ENCODE assay signal across 29 cellular contexts in genomic region chr3:118277803-118278202, GRCh38.
DNase-seq lines count a peak whose midpoint lies in the region; ATAC-seq and TF ChIP-seq lines count a peak whose summit lies in the region.
"Had no signal": no experiment of that assay in that cellular context is flagged by ENCODE, and none has a peak within 500 bp of the region (broad histone marks: within the 10 kb centered on the region; RNA-seq: fewer than 3 reads in every experiment).

No MANE protein-coding gene starts in this region.

- WGBS in SK-N-SH (ENCODE audit: low lambda C conversion rate), result 30% methylated on average over 1 of the region's 1 CpG

- H3K27me3 ChIP-seq in SK-N-SH (ENCODE audit: insufficient read depth) (no peaks in the 10 kb centered on the region), neural cell (ENCODE audit: insufficient read depth, low read depth, low read length) (no peaks in the 10 kb centered on the region), Karpas-422 (ENCODE audit: low read length) (no peaks in the 10 kb centered on the region)
- H3K27me3 ChIP-seq: BE2C; BLaER1; BLaER1 treated with 17β-estradiol and CSF1 and Interleukin-3, amounts not matched to agents 10 nM and 100 nM had no signal

- H4K20me1 ChIP-seq in SK-N-SH (ENCODE audit: insufficient read depth) (no peaks in the 10 kb centered on the region), neural cell (ENCODE audit: insufficient read depth) (no peaks in the 10 kb centered on the region), Karpas-422 (ENCODE audit: insufficient read depth, low read depth, low read length) (no peaks in the 10 kb centered on the region)
- H4K20me1 ChIP-seq: BLaER1; BLaER1 treated with 17β-estradiol and CSF1 and Interleukin-3, amounts not matched to agents 10 nM and 100 nM had no signal

- DNase-seq in SK-N-SH, result no peak
- no peak for DNase-seq in Karpas-422
- DNase-seq: 8988T; ACHN; AML-193; BE2C; C1 segment of cervical spinal cord; Caco-2; Calu3; CD4-positive, alpha-beta memory T cell; CD4-positive, alpha-beta T cell; CD4-positive, CD25-positive, alpha-beta regulatory T cell; CD8-positive, alpha-beta memory T cell; CD8-positive, alpha-beta T cell; COR-L47; DMS 273 treated with DMSO at 0.1 percent for 48 hours; DMS153; DMS53; DMS79; DMS79 treated with DMSO at 0.1 percent for 48 hours; DND-41; EL had no signal

- CTCF ChIA-PET in SK-N-SH (lab: Yijun Ruan, JAX), result no interaction called here

- H3K9me3 ChIP-seq in SK-N-SH (no peaks in the 10 kb centered on the region), neural cell (ENCODE audit: low read length) (no peaks in the 10 kb centered on the region), Karpas-422 (ENCODE audit: low read length) (no peaks in the 10 kb centered on the region)
- H3K9me3 ChIP-seq: A549; BE2C; BLaER1; BLaER1 treated with 17β-estradiol and CSF1 and Interleukin-3, amounts not matched to agents 10 nM and 100 nM; Caco-2 had no signal

- no peak for TF ChIP-seq RAD21 in SK-N-SH (IDR thresholded peaks at IDR 0.05; ENCODE audit: low read length)
- TF ChIP-seq RAD21 in neural cell (conservative IDR thresholded peaks at IDR 0.05), result peak; percentile 49

- H3K36me3 ChIP-seq in SK-N-SH (replicated peaks in 1 of 2; ENCODE audit: control insufficient read depth in 1 of 2, insufficient read depth in 2 of 2, low read length in 1 of 2) (no peaks in the 10 kb centered on the region), neural cell (ENCODE audit: insufficient read depth, low read length) (no peaks in the 10 kb centered on the region), Karpas-422 (ENCODE audit: insufficient read depth, low read length) (no peaks in the 10 kb centered on the region)
- H3K36me3 ChIP-seq: BE2C; BLaER1; BLaER1 treated with 17β-estradiol and CSF1 and Interleukin-3, amounts not matched to agents 10 nM and 100 nM had no signal

- TF ChIP-seq EP300 in SK-N-SH (IDR thresholded peaks at IDR 0.05; ENCODE audit: borderline replicate concordance in 1 of 2, low read depth in 1 of 2, low read length in 1 of 2) (no peak), neural cell (conservative IDR thresholded peaks at IDR 0.05; ENCODE audit: poor library complexity, severe bottlenecking) (peak; percentile 92)

- no peak overlapping the region for H2AFZ ChIP-seq in SK-N-SH (ENCODE audit: low read depth)
- H2AFZ ChIP-seq in neural cell (ENCODE audit: low read depth, low read length), result no peak overlapping the region
- H2AFZ ChIP-seq in Karpas-422 (ENCODE audit: low read length), result no peak overlapping the region

- no peak for ATAC-seq in SK-N-SH treated with all-trans-retinoic acid at 6 μM for 48 hours
- ATAC-seq: A549; CD8-positive, alpha-beta T cell had no signal

- H3K9ac ChIP-seq in SK-N-SH (no peak overlapping the region), neural cell (ENCODE audit: low read length) (peak overlapping the region; percentile 49), Karpas-422 (ENCODE audit: low read length) (no peak overlapping the region)
- H3K9ac ChIP-seq: BLaER1; BLaER1 treated with 17β-estradiol and CSF1 and Interleukin-3, amounts not matched to agents 10 nM and 100 nM had no signal

- no peaks in the 10 kb centered on the region for H3F3A ChIP-seq in SK-N-SH (replicated peaks; ENCODE audit: insufficient read depth)
- no peaks in the 10 kb centered on the region for H3F3A ChIP-seq in neural cell (ENCODE audit: insufficient read depth, low read length, poor library complexity, severe bottlenecking)

- H3K9me2 ChIP-seq in SK-N-SH (no peaks in the 10 kb centered on the region), neural cell (ENCODE audit: insufficient read depth, low read length) (no peaks in the 10 kb centered on the region), Karpas-422 (replicated peaks; ENCODE audit: insufficient read depth, low read length) (no peaks in the 10 kb centered on the region)

- H3K4me1 ChIP-seq in SK-N-SH (ENCODE audit: control insufficient read depth in 1 of 2, insufficient read depth in 2 of 2, low read depth in 1 of 2, low read length in 1 of 2) (no peaks in the 10 kb centered on the region), Karpas-422 (ENCODE audit: low read length) (no peaks in the 10 kb centered on the region)
- H3K4me1 ChIP-seq: A549; BE2C; BLaER1; BLaER1 treated with 17β-estradiol and CSF1 and Interleukin-3, amounts not matched to agents 10 nM and 100 nM; Caco-2 had no signal

- POLR2A ChIA-PET in SK-N-SH (lab: Yijun Ruan, JAX), result no interaction called here

- no peak overlapping the region for H3K27ac ChIP-seq in SK-N-SH (ENCODE audit: low read depth in 2 of 2, low read length in 1 of 2)
- H3K27ac ChIP-seq in neural cell (ENCODE audit: low read length), result peak overlapping the region; percentile 91
- H3K27ac ChIP-seq in Karpas-422 (ENCODE audit: low read length), result no peak overlapping the region
- H3K27ac ChIP-seq: 22Rv1; A549; BLaER1; BLaER1 treated with 17β-estradiol and CSF1 and Interleukin-3, amounts not matched to agents 10 nM and 100 nM; C4-2B had no signal

- TF ChIP-seq CTCF in SK-N-SH (IDR thresholded peaks at IDR 0.05) (no peak), neural cell (IDR thresholded peaks at IDR 0.05; ENCODE audit: poor library complexity, severe bottlenecking) (no peak)

- H3K4me2 ChIP-seq in SK-N-SH (no peak overlapping the region), neural cell (ENCODE audit: low read length) (peak overlapping the region; percentile 13), Karpas-422 (ENCODE audit: low read depth, low read length, poor library complexity, severe bottlenecking) (no peak overlapping the region)
- H3K4me2 ChIP-seq: A549; BLaER1; BLaER1 treated with 17β-estradiol and CSF1 and Interleukin-3, amounts not matched to agents 10 nM and 100 nM had no signal

- H3K4me3 ChIP-seq in SK-N-SH (ENCODE audit: low read depth in 2 of 2, low read length in 1 of 2) (no peak overlapping the region), neural cell (ENCODE audit: low read length) (peak overlapping the region; percentile 31), Karpas-422 (ENCODE audit: low read length) (no peak overlapping the region)
- H3K4me3 ChIP-seq: A549; BLaER1; BLaER1 treated with 17β-estradiol and CSF1 and Interleukin-3, amounts not matched to agents 10 nM and 100 nM had no signal

- H3K79me2 ChIP-seq in SK-N-SH (ENCODE audit: insufficient read depth) (no peaks in the 10 kb centered on the region), neural cell (replicated peaks; ENCODE audit: insufficient read depth, low read length) (no peaks in the 10 kb centered on the region), Karpas-422 (ENCODE audit: low read length) (no peaks in the 10 kb centered on the region)

TF ChIP-seq in SK-N-SH treated with all-trans-retinoic acid at 6 μM for 48 hours, 23 proteins besides CTCF, POLR2A, EP300 and RAD21 (continues in another document):
- TF ChIP-seq ESRRG (CRISPR knock-in tag; IDR thresholded peaks at IDR 0.05) (no peak), ZFP3 (CRISPR knock-in tag; IDR thresholded peaks at IDR 0.05) (no peak), ISL1 (CRISPR knock-in tag; IDR thresholded peaks at IDR 0.05) (peak; percentile 10; the same call in 1 of the 2 replicates), TOX (CRISPR knock-in tag; IDR thresholded peaks at IDR 0.05; ENCODE audit: borderline replicate concordance) (no peak)

TF ChIP-seq in SK-N-SH, 30 proteins besides CTCF, POLR2A, EP300 and RAD21 (continues in another document):
- TF ChIP-seq NRF1 (IDR thresholded peaks at IDR 0.05; ENCODE audit: low read depth, low read length) (no peak), MEF2A (IDR thresholded peaks at IDR 0.05; ENCODE audit: borderline replicate concordance, low read depth) (no peak), SMC3 (IDR thresholded peaks at IDR 0.05; ENCODE audit: low read depth, low read length) (no peak), MXI1 (IDR thresholded peaks at IDR 0.05; ENCODE audit: low read depth, low read length) (no peak), PBX3 (IDR thresholded peaks at IDR 0.05) (no peak), EZH2phosphoT487 (IDR thresholded peaks at IDR 0.05; ENCODE audit: borderline replicate concordance, low read depth) (no peak), CHD2 (IDR thresholded peaks at IDR 0.05; ENCODE audit: low read length, partially characterized antibody) (no peak), FOSL2 (IDR thresholded peaks at IDR 0.05; ENCODE audit: borderline replicate concordance, low read depth) (no peak)

TF ChIP-seq in neural cell, 6 proteins besides CTCF, POLR2A, EP300 and RAD21:
- TF ChIP-seq EZH2 (IDR thresholded peaks at IDR 0.05; ENCODE audit: borderline replicate concordance, insufficient read depth, low read length, poor library complexity, severe bottlenecking) (no peak), POLR2AphosphoS5 (IDR thresholded peaks at IDR 0.05) (peak; percentile 79), SMC3 (conservative IDR thresholded peaks at IDR 0.05; ENCODE audit: poor library complexity) (peak; percentile 36), TAF1 (IDR thresholded peaks at IDR 0.05; ENCODE audit: low read depth) (no peak)
